17 cellular contexts compared by ENCODE assay signal in the genomic region with DNA sequence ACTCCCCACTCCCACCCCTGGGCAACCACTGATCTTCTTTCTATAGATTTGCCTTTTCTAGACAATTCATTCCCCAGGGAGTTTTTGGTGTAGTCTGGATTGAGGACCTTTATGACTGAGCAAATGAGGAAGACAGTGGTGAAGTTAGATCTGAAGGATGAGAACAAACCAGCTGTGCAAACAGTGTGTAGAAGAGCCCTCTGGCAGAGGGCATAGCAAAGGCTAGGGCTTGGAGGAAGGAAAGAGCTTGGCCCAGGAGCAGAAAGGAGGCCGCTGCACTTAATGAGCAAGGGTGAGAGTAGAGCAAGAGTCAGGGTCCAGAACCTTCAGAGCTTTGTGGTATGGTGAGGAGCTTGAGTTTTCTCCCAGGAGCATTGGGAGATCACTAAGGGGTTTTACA.
"Had no signal": no experiment of that assay in that cellular context is flagged by ENCODE, and none has a peak within 500 bp of the region (broad histone marks: within the 10 kb centered on the region; RNA-seq: fewer than 3 reads in every experiment).

No MANE protein-coding gene starts in this region.

- ATAC-seq: natural killer cell; stimulated activated naive B cell treated with anti-CD40 and anti-IgM and Interleukin-4, amounts not matched to agents 10 μg/mL and 1 μg/mL and 100 μg/mL, for 72 hours had no signal

- H3K27me3 ChIP-seq: right atrium auricular region, upper lobe of left lung had no signal

- H3K9me3 ChIP-seq: right atrium auricular region, upper lobe of left lung had no signal

- H3K36me3 ChIP-seq: right atrium auricular region, upper lobe of left lung had no signal

- H3K4me3 ChIP-seq: right atrium auricular region, skin epidermis, upper lobe of left lung had no signal

- H3K27ac ChIP-seq: epithelial cell of prostate, right atrium auricular region, skin epidermis, upper lobe of left lung had no signal

- H3K4me1 ChIP-seq: right atrium auricular region, upper lobe of left lung had no signal

- DNase-seq: activated CD4-positive, alpha-beta T cell treated with anti-CD3 and anti-CD28 coated beads, Interleukin-2, amount 50 U/mL, for 1 hour; activated CD8-positive, alpha-beta memory T cell treated with anti-CD3 and anti-CD28 coated beads for 24 hours; activated naive CD8-positive, alpha-beta T cell treated with anti-CD3 and anti-CD28 coated beads, Interleukin-2, amount 10 ng/mL, durations not matched to agents 7 days and 5 days; anterior cingulate cortex; effector memory CD4-positive, alpha-beta T cell; head of caudate nucleus; kidney glomerular epithelial cell; mesenchymal stem cell; natural killer cell; nucleus accumbens; stimulated activated CD4-positive, alpha-beta T cell treated with anti-CD3 and anti-CD28 coated beads, Interleukin-15, amount 100 ng/mL, for 24 hours; stimulated activated CD4-positive, alpha-beta T cell treated with anti-CD3 and anti-CD28 coated beads, Interleukin-4, amount 100 ng/mL, for 1 hour; stimulated activated naive B cell treated with anti-CD40 and anti-IgM and Interleukin-4, amounts not matched to agents 10 μg/mL and 1 μg/mL and 100 μg/mL, for 72 hours; upper lobe of left lung had no signal
